Comparison of ENCODE assay signal across 13 cellular contexts in the genomic region with DNA sequence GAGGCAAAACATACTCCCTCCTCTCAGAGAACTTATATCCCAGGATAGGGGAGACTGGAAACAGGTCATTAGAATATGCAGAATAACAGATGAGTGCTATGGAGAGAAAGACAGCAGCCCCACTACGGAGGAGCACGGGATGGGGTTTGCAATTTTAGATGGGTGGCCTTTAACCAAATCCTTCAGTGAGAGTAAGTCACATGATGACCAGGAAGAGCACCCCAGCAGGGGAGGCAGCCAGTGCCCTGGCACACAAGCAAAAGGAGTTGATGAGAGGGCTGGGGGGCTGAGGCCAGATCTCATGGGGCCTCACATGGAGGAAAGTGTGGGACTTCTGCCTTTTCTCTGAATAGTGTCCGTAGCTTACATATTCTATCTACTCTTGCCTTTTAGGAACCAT. TPM values are rescaled to one million over a fixed set of nuclear protein-coding genes. Genes with fewer than 3 reads are reported as not detected.
A peak's percentile ranks its signal among the peaks of the same experiment; 100 is the strongest.
DNase-seq lines count a peak whose midpoint lies in the region; ATAC-seq and TF ChIP-seq lines count a peak whose summit lies in the region.
"Had no signal": no experiment of that assay in that cellular context is flagged by ENCODE, and none has a peak within 500 bp of the region (broad histone marks: within the 10 kb centered on the region; RNA-seq: fewer than 3 reads in every experiment).

No MANE protein-coding gene starts in this region.

- H3K27ac Mint-ChIP-seq in Caco-2 (ENCODE audit: unreplicated experiment) = peak overlapping the region; percentile 25
- H3K27ac Mint-ChIP-seq: activated CD4-positive, alpha-beta T cell treated with anti-CD3 and anti-CD28 coated beads, Interleukin-2, amount 10 ng/mL, durations not matched to agents 7 days and 5 days had no signal

- H3K27me3 ChIP-seq in Caco-2 (replicated peaks; ENCODE audit: control insufficient read depth, insufficient read depth, low read length) (no peaks in the 10 kb centered on the region), spleen (replicated peaks in 1 of 7) (no peaks in the 10 kb centered on the region)

- POLR2A ChIA-PET in Caco-2 (lab: Charles Lee) = no interaction called here

- DNase-seq in Caco-2 (no peak), globus pallidus (ENCODE audit: low spot score) (peak; percentile 51), spleen (no peak)
- no peak for DNase-seq in activated CD4-positive, CD25-positive, alpha-beta regulatory T cell (lab: John Stamatoyannopoulos, UW)
- DNase-seq in activated effector memory CD4-positive, alpha-beta T cell treated with Interleukin-2 at 50 U/mL for 16 hours = no peak
- DNase-seq: activated CD4-positive, alpha-beta T cell treated with anti-CD3 and anti-CD28 coated beads, Interleukin-2, amount 10 ng/mL, durations not matched to agents 7 days and 5 days; NCI-H1417 treated with DMSO at 0.1 percent for 48 hours; NCI-H82; SK-N-SH; stimulated activated CD8-positive, alpha-beta memory T cell treated with anti-CD3 and anti-CD28 coated beads, Interleukin-4, amount 100 ng/mL, for 48 hours had no signal

- H3K4me1 ChIP-seq in Caco-2 = peaks cover 12% of the 10 kb centered on the region
- H3K4me1 ChIP-seq in spleen = peaks cover 9 to 63% (median 38%) of the 10 kb centered on the region in 6 donors

- no peaks in the 10 kb centered on the region for H3K9me3 Mint-ChIP-seq in Caco-2 (ENCODE audit: unreplicated experiment)
- H3K9me3 Mint-ChIP-seq: activated CD4-positive, alpha-beta T cell treated with anti-CD3 and anti-CD28 coated beads, Interleukin-2, amount 10 ng/mL, durations not matched to agents 7 days and 5 days had no signal

- H3K4me1 Mint-ChIP-seq in Caco-2 (ENCODE audit: low read depth, unreplicated experiment) = peaks cover 24% of the 10 kb centered on the region

- CTCF ChIA-PET in Caco-2 (lab: Charles Lee) = no interaction called here

- no peaks in the 10 kb centered on the region for H3K27me3 Mint-ChIP-seq in Caco-2 (ENCODE audit: insufficient read depth, unreplicated experiment)
- H3K27me3 Mint-ChIP-seq: activated CD4-positive, alpha-beta T cell treated with anti-CD3 and anti-CD28 coated beads, Interleukin-2, amount 10 ng/mL, durations not matched to agents 7 days and 5 days had no signal

- ATAC-seq in GM19463 (IDR thresholded peaks at IDR 0.05; ENCODE audit: unreplicated experiment) = no peak
- no peak for ATAC-seq in GM21717 (IDR thresholded peaks at IDR 0.05; ENCODE audit: unreplicated experiment)

- H3K36me3 Mint-ChIP-seq in Caco-2 (ENCODE audit: insufficient read depth, unreplicated experiment) = peaks cover 58% of the 10 kb centered on the region

- H3K4me3 Mint-ChIP-seq in Caco-2 (ENCODE audit: unreplicated experiment) = no peak overlapping the region
- H3K4me3 Mint-ChIP-seq: activated CD4-positive, alpha-beta T cell treated with anti-CD3 and anti-CD28 coated beads, Interleukin-2, amount 10 ng/mL, durations not matched to agents 7 days and 5 days had no signal

- 62 to 83% (median 72%) methylated on average over 3 of the region's 3 CpGs for WGBS in spleen, 5 donors

- TF ChIP-seq POLR2A in spleen (IDR thresholded peaks at IDR 0.05) = no peak

- peak overlapping the region; percentile 64 for H3K27ac ChIP-seq in VCaP
- peak overlapping the region; percentile 42 to 91 (median 84) for H3K27ac ChIP-seq in spleen

- no TSS peak for BruUV-seq in Caco-2 (replicated peaks; lab: Mats Ljungman, UMichigan)

- TF ChIP-seq CTCF in Caco-2 (IDR thresholded peaks at IDR 0.05; ENCODE audit: insufficient read depth in 1 of 2, low read depth in 1 of 2, low read length in 1 of 2, severe bottlenecking in 1 of 2, unreplicated experiment in 1 of 2) (no peak), VCaP (conservative IDR thresholded peaks at IDR 0.05) (no peak), spleen (IDR thresholded peaks at IDR 0.05 in 8 of 11, conservative IDR thresholded peaks at IDR 0.05 in 3 of 11) (no peak)

- intact Hi-C loops in Caco-2 (cut with micrococcal nuclease; ENCODE audit: unreplicated experiment) (loop anchor here (2.0 to 5.0 kb wide), 2 partner anchors 43 to 65 kb away; partner anchors contain the start of gene SEC14L1), spleen (cut with DNase I; ENCODE audit: low total_unique reads) (no loop called here)

- H3K4me3 ChIP-seq in Caco-2 (ENCODE audit: low read depth, low read length) = no peak overlapping the region
- peak overlapping the region in 1 of 8 donors; percentile 45 for H3K4me3 ChIP-seq in spleen

- H3K9me3 ChIP-seq in Caco-2 (no peaks in the 10 kb centered on the region), spleen (no peaks in the 10 kb centered on the region)
- H3K9me3 ChIP-seq: SK-N-SH had no signal

- peaks cover 1% of the 10 kb centered on the region for H3K36me3 ChIP-seq in Caco-2 (ENCODE audit: control insufficient read depth, insufficient read depth, low read length)
- H3K36me3 ChIP-seq in spleen = peaks cover 0 to 61% (median 34%) of the 10 kb centered on the region in 6 donors

RNA-seq across cellular contexts. Expression of gene SEC14L1, which starts 43.0 kb away (rescaled TPM):
- total RNA-seq in Caco-2 (2022) (92.0 and 96.1 TPM in 2 replicates), spleen (100 to 1,000 TPM; 152 to 202 (median 182) TPM)
- 10 to 100 TPM; 14.5 to 37.6 (median 18.0) TPM for polyA plus RNA-seq in spleen
